8 cellular contexts compared by ENCODE assay signal in genomic region chr10:70925377-70926214, GRCh38. TPM values are rescaled to one million over a fixed set of nuclear protein-coding genes. Genes with fewer than 3 reads are reported as not detected.
DNase-seq lines count a peak whose midpoint lies in the region; ATAC-seq and TF ChIP-seq lines count a peak whose summit lies in the region.

No MANE protein-coding gene starts in this region.

- TF ChIP-seq CTCF in GM12873 (IDR thresholded peaks at IDR 0.05; ENCODE audit: insufficient read depth, low read depth, low read length, missing control alignments) (peak; percentile 91), epithelial cell of esophagus (IDR thresholded peaks at IDR 0.05; ENCODE audit: insufficient read depth, low read depth, low read length, missing control alignments) (peak; percentile 84), natural killer cell (IDR thresholded peaks at IDR 0.05) (peak; percentile 96)

- no peak overlapping the region for H3K27ac Mint-ChIP-seq in activated CD8-positive, alpha-beta memory T cell treated with anti-CD3 and anti-CD28 coated beads, Interleukin-2, amount 10 ng/mL, durations not matched to agents 7 days and 5 days
- H3K27ac Mint-ChIP-seq in natural killer cell = no peak overlapping the region

- CTCF ChIA-PET in activated CD8-positive, alpha-beta memory T cell treated with anti-CD3 and anti-CD28 coated beads, Interleukin-2, amount 10 ng/mL, durations not matched to agents 7 days and 5 days (lab: Charles Lee) = interaction anchor here (0.7 to 3.5 kb wide), 19 partner anchors 9 to 360 kb away, joined by 3 to 20 read pairs (median 4); no protein-coding TSS in a partner anchor

- peaks cover 12% of the 10 kb centered on the region for H3K27me3 Mint-ChIP-seq in activated CD8-positive, alpha-beta memory T cell treated with anti-CD3 and anti-CD28 coated beads, Interleukin-2, amount 10 ng/mL, durations not matched to agents 7 days and 5 days
- peaks cover 0 to 12% of the 10 kb centered on the region in 2 donors for H3K27me3 Mint-ChIP-seq in natural killer cell (ENCODE audit: low read depth in 2 of 2)

- H3K36me3 Mint-ChIP-seq in activated CD8-positive, alpha-beta memory T cell treated with anti-CD3 and anti-CD28 coated beads, Interleukin-2, amount 10 ng/mL, durations not matched to agents 7 days and 5 days = no peaks in the 10 kb centered on the region
- no peaks in the 10 kb centered on the region for H3K36me3 Mint-ChIP-seq in natural killer cell

- intact Hi-C loops in natural killer cell (cut with micrococcal nuclease) = loop anchor here (1.0 kb wide), 2 partner anchors 284 to 360 kb away; no protein-coding TSS in a partner anchor

- peaks cover 4% of the 10 kb centered on the region for H3K4me1 Mint-ChIP-seq in activated CD8-positive, alpha-beta memory T cell treated with anti-CD3 and anti-CD28 coated beads, Interleukin-2, amount 10 ng/mL, durations not matched to agents 7 days and 5 days
- peaks cover 7 to 9% of the 10 kb centered on the region in 2 donors for H3K4me1 Mint-ChIP-seq in natural killer cell

- no peaks in the 10 kb centered on the region for H3K9me3 Mint-ChIP-seq in activated CD8-positive, alpha-beta memory T cell treated with anti-CD3 and anti-CD28 coated beads, Interleukin-2, amount 10 ng/mL, durations not matched to agents 7 days and 5 days (ENCODE audit: low read depth)
- H3K9me3 Mint-ChIP-seq in natural killer cell = no peaks in the 10 kb centered on the region

- ATAC-seq in activated CD8-positive, alpha-beta memory T cell treated with anti-CD3 and anti-CD28 coated beads, Interleukin-2, amount 10 ng/mL, durations not matched to agents 7 days and 5 days = peak; percentile 72
- peak; percentile 60 to 91 (median 89) for ATAC-seq in natural killer cell

- H3K4me3 ChIP-seq in epithelial cell of esophagus (ENCODE audit: low read length) = no peak overlapping the region

- peak; percentile 1 for DNase-seq in NCI-H1417 treated with DMSO at 0.1 percent for 48 hours (lab: John Stamatoyannopoulos, UW)
- DNase-seq in activated CD8-positive, alpha-beta memory T cell treated with anti-CD3 and anti-CD28 coated beads, Interleukin-2, amount 10 ng/mL, durations not matched to agents 7 days and 5 days = peak; percentile 56
- peak; percentile 38 for DNase-seq in epithelial cell of esophagus (ENCODE audit: low read depth)
- peak; percentile 61 for DNase-seq in natural killer cell
- DNase-seq in superior temporal gyrus (ENCODE audit: extremely low spot score) = peak; percentile 46
- DNase-seq in SHP77 treated with DMSO at 0.1 percent for 48 hours (lab: John Stamatoyannopoulos, UW) = no peak
- no peak for DNase-seq in HCEC 1CT

- H3K4me3 Mint-ChIP-seq in activated CD8-positive, alpha-beta memory T cell treated with anti-CD3 and anti-CD28 coated beads, Interleukin-2, amount 10 ng/mL, durations not matched to agents 7 days and 5 days = no peak overlapping the region
- no peak overlapping the region for H3K4me3 Mint-ChIP-seq in natural killer cell

RNA-seq across cellular contexts. Expression of gene PCBD1, which starts 37.2 kb away (rescaled TPM):
- 10 to 100 TPM; 37.1 to 38.4 TPM for total RNA-seq in activated CD8-positive, alpha-beta memory T cell treated with anti-CD3 and anti-CD28 coated beads, Interleukin-2, amount 10 ng/mL, durations not matched to agents 7 days and 5 days
- 10 to 100 TPM in 2 of 3 donors, 1 to 10 TPM in 1; 7.2 to 15.3 (median 10.4) TPM for total RNA-seq in natural killer cell

Comparison
In these comparisons a context has a peak if more than half of its experiments do, and no peak if none do; other contexts are left out.
1. DNase-seq: peak in NCI-H1417 treated with DMSO at 0.1 percent for 48 hours (single experiment), activated CD8-positive, alpha-beta memory T cell treated with anti-CD3 and anti-CD28 coated beads, Interleukin-2, amount 10 ng/mL, durations not matched to agents 7 days and 5 days (single experiment), epithelial cell of esophagus (single experiment), natural killer cell (single experiment) and superior temporal gyrus (single experiment); none in SHP77 treated with DMSO at 0.1 percent for 48 hours (single experiment) and HCEC 1CT (single experiment).
2. Peak in every context shown above with its lines, with median percentiles within 50 percentile points of each other: CTCF ChIP-seq.